17 cellular contexts compared by ENCODE assay signal in genomic region chr3:126934149-126934548, GRCh38. TPM values are rescaled to one million over a fixed set of nuclear protein-coding genes. Genes with fewer than 3 reads are reported as not detected.
DNase-seq lines count a peak whose midpoint lies in the region; ATAC-seq, FAIRE-seq and TF ChIP-seq lines count a peak whose summit lies in the region.
"Had no signal": no experiment of that assay in that cellular context is flagged by ENCODE, and none has a peak within 500 bp of the region (broad histone marks: within the 10 kb centered on the region; RNA-seq: fewer than 3 reads in every experiment).

No MANE protein-coding gene starts in this region.

- H3K27ac ChIP-seq in kidney (ENCODE audit: low read depth in 2 of 2, low read length in 2 of 2) = no peak overlapping the region
- no peak overlapping the region for H3K27ac ChIP-seq in esophagus squamous epithelium
- H3K27ac ChIP-seq: KMS-11 had no signal

- TF ChIP-seq CTCF in kidney (IDR thresholded peaks at IDR 0.05; ENCODE audit: borderline replicate concordance, extremely low read depth, insufficient read depth) (no peak), esophagus squamous epithelium (IDR thresholded peaks at IDR 0.05) (no peak)

- ATAC-seq in sciatic nerve = no peak
- ATAC-seq: activated CD4-positive, CD25-positive, alpha-beta regulatory T cell treated with anti-CD3 and anti-CD28 coated beads, Interleukin-2, amount 50 U/mL, for 24 hours; activated CD8-positive, alpha-beta memory T cell treated with anti-CD3 and anti-CD28 coated beads, Interleukin-2, amount 10 ng/mL, durations not matched to agents 7 days and 5 days; T-cell had no signal

- 33 to 54% methylated on average over 1 to 4 of the region's 4 CpGs for whole genome bisulfite sequencing in esophagus squamous epithelium, 2 donors

- H3K9me3 ChIP-seq in kidney (ENCODE audit: control insufficient read depth in 1 of 2, low read length in 2 of 2) = no peaks in the 10 kb centered on the region
- H3K9me3 ChIP-seq in esophagus squamous epithelium = no peaks in the 10 kb centered on the region

- H3K9ac ChIP-seq in kidney (ENCODE audit: low read length in 2 of 2) = no peak overlapping the region
- H3K9ac ChIP-seq: KMS-11 had no signal

- no peak for FAIRE-seq in kidney (lab: Jason Lieb, UNC)
- FAIRE-seq: RCC 7860 had no signal

- intact Hi-C loops in kidney (cut with DNase I) = no loop called here
- intact Hi-C loops in sciatic nerve (cut with DNase I) = no loop called here
- intact Hi-C loops in esophagus squamous epithelium (cut with DNase I) = no loop called here

- TF ChIP-seq POLR2A in esophagus squamous epithelium (IDR thresholded peaks at IDR 0.05) = no peak

- H3K27me3 ChIP-seq in H7 (ENCODE audit: control insufficient read depth, insufficient read depth, low read length) (no peaks in the 10 kb centered on the region), esophagus squamous epithelium (no peaks in the 10 kb centered on the region)

- H3K36me3 ChIP-seq in H7 (replicated peaks; ENCODE audit: control insufficient read depth, insufficient read depth, low read length) = no peaks in the 10 kb centered on the region
- H3K36me3 ChIP-seq in kidney (ENCODE audit: control insufficient read depth in 1 of 2, insufficient read depth in 2 of 2, low read length in 2 of 2) = no peaks in the 10 kb centered on the region
- H3K36me3 ChIP-seq in esophagus squamous epithelium = no peaks in the 10 kb centered on the region

- DNase-seq in H7 (peak; percentile 46), NCI-H774 (lab: John Stamatoyannopoulos, UW) (peak; percentile 5), kidney (peak; percentile 74), sciatic nerve (ENCODE audit: low spot score) (peak; percentile 48), cortex of kidney (lab: John Stamatoyannopoulos, UW) (no peak), GM19238 (ENCODE audit: insufficient read length, low spot score) (no peak), esophagus squamous epithelium (lab: John Stamatoyannopoulos, UW) (no peak)
- DNase-seq: activated CD8-positive, alpha-beta memory T cell treated with anti-CD3 and anti-CD28 coated beads, Interleukin-2, amount 10 ng/mL, durations not matched to agents 7 days and 5 days; activated gamma-delta T cell treated with Interleukin-2 at 50 U/mL for 16 hours; DMS53; effector memory CD4-positive, alpha-beta T cell; NCI-H1436 treated with DMSO at 0.1 percent for 48 hours; stimulated activated naive CD4-positive, alpha-beta T cell treated with Interleukin-2 at 50 U/mL for 16 hours; T-cell had no signal

- H3K4me3 ChIP-seq in H7 (ENCODE audit: insufficient read depth, low read depth, low read length) (no peak overlapping the region), kidney (ENCODE audit: low read length in 2 of 2) (no peak overlapping the region), esophagus squamous epithelium (no peak overlapping the region)

- H3K4me1 ChIP-seq in kidney (ENCODE audit: control insufficient read depth in 1 of 2, insufficient read depth in 1 of 2, low read depth in 1 of 2, low read length in 2 of 2) (peaks cover 0 to 10% of the 10 kb centered on the region in 2 donors), esophagus squamous epithelium (peaks cover 14 to 37% (median 30%) of the 10 kb centered on the region in 3 donors)

RNA-seq across cellular contexts. Expression of gene PLXNA1, which starts 48.8 kb away (rescaled TPM):
- total RNA-seq in H7 (2014; rRNA removed; shearing (Covaris generic)) = 41.9 and 42.7 TPM in 2 replicates
- total RNA-seq in kidney (29.0 TPM), sciatic nerve (35.9 TPM), esophagus squamous epithelium (10 to 100 TPM; 19.7 to 27.5 (median 23.9) TPM)
- polyA plus RNA-seq in kidney (ENCODE audit: insufficient read depth, low read depth, low replicate concordance) = 5.3 TPM

Comparison
In these comparisons a context has a peak if more than half of its experiments do, and no peak if none do; other contexts are left out.
1. DNase-seq: peak in H7 (single experiment), NCI-H774 (single experiment), kidney (single experiment) and sciatic nerve (single experiment); none in cortex of kidney (single experiment), GM19238 (single experiment) and esophagus squamous epithelium (single experiment).